Comparison of ENCODE assay signal across 8 cellular contexts in the genomic region with DNA sequence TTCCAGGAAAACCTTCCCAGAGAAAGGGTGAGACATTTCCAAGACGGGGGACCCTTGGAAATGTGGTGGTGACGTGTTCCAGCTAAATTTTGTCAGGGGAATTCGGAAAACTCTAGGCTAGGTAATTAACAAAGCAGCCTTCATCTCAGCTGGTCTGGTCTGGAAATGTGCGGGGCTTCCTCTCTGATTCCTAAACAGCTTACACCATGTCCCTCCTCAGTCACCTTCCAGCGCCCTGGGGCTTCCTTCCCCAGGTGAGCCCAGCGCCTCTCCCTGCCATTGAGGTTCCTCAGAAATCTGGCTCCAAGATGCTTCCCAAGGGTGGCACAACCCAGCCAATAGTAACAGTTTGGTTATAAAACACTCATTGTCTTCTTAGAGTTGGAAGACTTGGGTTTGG. TPM values are rescaled to one million over a fixed set of nuclear protein-coding genes. Genes with fewer than 3 reads are reported as not detected.
DNase-seq lines count a peak whose midpoint lies in the region; ATAC-seq, FAIRE-seq and TF ChIP-seq lines count a peak whose summit lies in the region.

No MANE protein-coding gene starts in this region.

- ATAC-seq in A549 (peak in 1 of 2 experiments; percentile 14; a peak in 3 of 6 replicates), body of pancreas (no peak), GM19455 (IDR thresholded peaks at IDR 0.05; ENCODE audit: unreplicated experiment) (no peak)

- peaks cover 4% of the 10 kb centered on the region for H3K36me3 Mint-ChIP-seq in mesothelial cell of epicardium

- DNase-seq in A549 (ENCODE audit: low read depth in 1 of 2, low spot score in 1 of 2) (peak in 1 of 2 experiments; percentile 17), HFF-Myc (ENCODE audit: extremely low read depth, low read depth) (no peak), body of pancreas (no peak), mesothelial cell of epicardium (ENCODE audit: low spot score in 2 of 2, unreplicated experiment in 2 of 2) (no peak), NOMO-1 (lab: John Stamatoyannopoulos, UW; ENCODE audit: unreplicated experiment in 2 of 2) (no peak)
- no peak for DNase-seq in NK-92 treated with Interleukin-12 subunit alpha and Interleukin-12 subunit beta, amount 100 ng/mL, for 24 hours (lab: John Stamatoyannopoulos, UW)
- no peak for DNase-seq in activated CD8-positive, alpha-beta memory T cell treated with anti-CD3 and anti-CD28 coated beads for 24 hours

- peak overlapping the region; percentile 96 for H3K4me2 ChIP-seq in A549

- no peak for FAIRE-seq in A549 (lab: Jason Lieb, UNC)

- WGBS in A549 (ENCODE audit: missing lambda C conversion rate): 0% methylated on average over 6 of the region's 6 CpGs
- WGBS in body of pancreas, 2 donors: 1 to 2% methylated on average over 6 of the region's 6 CpGs

- H3K4me1 ChIP-seq in A549 (peaks cover 21% of the 10 kb centered on the region; the same call in 2 of the 3 replicates), body of pancreas (peaks cover 42% of the 10 kb centered on the region)

- peak overlapping the region; percentile 98 for H3K27ac Mint-ChIP-seq in mesothelial cell of epicardium

- no peaks in the 10 kb centered on the region for H3K9me3 ChIP-seq in A549
- no peaks in the 10 kb centered on the region for H3K9me3 ChIP-seq in body of pancreas

- CTCF ChIA-PET in A549 (lab: Yijun Ruan, JAX): interaction anchor here (0.6 kb wide), 2 partner anchors 14 to 171 kb away, joined by 3 to 5 read pairs; no protein-coding TSS in a partner anchor

- no peaks in the 10 kb centered on the region for H3K27me3 ChIP-seq in body of pancreas

- TF ChIP-seq RAD21 in A549 (conservative IDR thresholded peaks at IDR 0.05 in 1 of 2, IDR thresholded peaks at IDR 0.05 in 1 of 2): no peak

- H3K36me3 ChIP-seq in body of pancreas (replicated peaks in 1 of 2; ENCODE audit: insufficient read depth in 1 of 2, low read depth in 2 of 2): no peaks in the 10 kb centered on the region

- H3K9me3 Mint-ChIP-seq in mesothelial cell of epicardium: no peaks in the 10 kb centered on the region

- no peaks in the 10 kb centered on the region for H3K27me3 Mint-ChIP-seq in mesothelial cell of epicardium (ENCODE audit: low read depth)

- TF ChIP-seq POLR2A in A549 (IDR thresholded peaks at IDR 0.05; ENCODE audit: low read length): no peak
- TF ChIP-seq POLR2A in body of pancreas (IDR thresholded peaks at IDR 0.05): no peak

- intact Hi-C loops in body of pancreas (cut with DNase I): no loop called here

- POLR2A ChIA-PET in A549 (lab: Yijun Ruan, JAX): interaction anchor here (1.8 kb wide), 1 partner anchor 199 kb away, joined by 11 read pairs; no protein-coding TSS in a partner anchor

- H3K27ac ChIP-seq in A549 (peak overlapping the region; percentile 96 to 97), body of pancreas (peak overlapping the region; percentile 72 to 95 (median 92))

- H3K4me3 Mint-ChIP-seq in mesothelial cell of epicardium: peak overlapping the region; percentile 80

- peaks cover 45% of the 10 kb centered on the region for H3K4me1 Mint-ChIP-seq in mesothelial cell of epicardium

- TF ChIP-seq CTCF in A549 (IDR thresholded peaks at IDR 0.05) (no peak), HFF-Myc (IDR thresholded peaks at IDR 0.05; ENCODE audit: low read depth, low read length, missing control alignments) (no peak), body of pancreas (IDR thresholded peaks at IDR 0.05) (no peak), mesothelial cell of epicardium (IDR thresholded peaks at IDR 0.05; ENCODE audit: unreplicated experiment) (no peak)

- no peak for TF ChIP-seq EP300 in A549 (IDR thresholded peaks at IDR 0.05)

- peak overlapping the region; percentile 93 for H3K4me3 ChIP-seq in A549
- peak overlapping the region; percentile 81 for H3K4me3 ChIP-seq in HFF-Myc (replicated peaks; ENCODE audit: low read depth, low read length)
- H3K4me3 ChIP-seq in body of pancreas: peak overlapping the region; percentile 72 to 79

TF ChIP-seq in A549, 52 proteins besides CTCF, POLR2A, EP300 and RAD21:
- no peak for TF ChIP-seq PHF8 (IDR thresholded peaks at IDR 0.05; ENCODE audit: borderline replicate concordance, low read depth)
- no peak for TF ChIP-seq POLR2AphosphoS2 (conservative IDR thresholded peaks at IDR 0.05; ENCODE audit: low read length)
- TF ChIP-seq FOXS1 (CRISPR knock-in tag; IDR thresholded peaks at IDR 0.05): no peak
- no peak for TF ChIP-seq CEBPB (IDR thresholded peaks at IDR 0.05)
- no peak for TF ChIP-seq MYC (IDR thresholded peaks at IDR 0.05; ENCODE audit: borderline replicate concordance, low read length)
- no peak for TF ChIP-seq EHMT2 (IDR thresholded peaks at IDR 0.05; ENCODE audit: low read depth)
- no peak for TF ChIP-seq MAFK (IDR thresholded peaks at IDR 0.05; ENCODE audit: partially characterized antibody)
- no peak for TF ChIP-seq SREBF2 (IDR thresholded peaks at IDR 0.05)
- TF ChIP-seq TFCP2L1 (CRISPR knock-in tag; IDR thresholded peaks at IDR 0.05): no peak
- no peak for TF ChIP-seq PBX3 (IDR thresholded peaks at IDR 0.05)

RNA-seq across cellular contexts. Expression of gene ACAD9, which starts 0.6 kb away (rescaled TPM):
- 24.1 and 26.1 TPM in 2 replicates for polyA plus RNA-seq in A549 (2011; rRNA removed)
- polyA plus RNA-seq in A549 (2012; cell fraction: cytosol; rRNA removed): 38.6 and 41.5 TPM in 2 replicates
- polyA plus RNA-seq in A549 (2012; cell fraction: nucleus; rRNA removed): 74.8 and 78.0 TPM in 2 replicates
- 28.3 to 29.2 TPM (median 28.7 TPM) in 3 replicates for polyA plus RNA-seq in A549 (2017; fragmentation: RNase III; extraction: RNeasy Plus Mini Kit Qiagen cat#74134 plus additional on column Dnase treatment)
- polyA minus RNA-seq in A549 (2011; rRNA and poly(A)+ RNA removed): 41.7 and 45.2 TPM in 2 replicates
- total RNA-seq in body of pancreas: 10 to 100 TPM; 22.8 to 46.5 TPM
- 54.9 to 61.8 TPM (median 61.8 TPM) in 3 replicates for total RNA-seq in mesothelial cell of epicardium
